Comparison of ENCODE assay signal across 19 cellular contexts in genomic region chr18:49046125-49046524, GRCh38.
DNase-seq lines count a peak whose midpoint lies in the region; ATAC-seq, FAIRE-seq and TF ChIP-seq lines count a peak whose summit lies in the region.
"Had no signal": no experiment of that assay in that cellular context is flagged by ENCODE, and none has a peak within 500 bp of the region (broad histone marks: within the 10 kb centered on the region; RNA-seq: fewer than 3 reads in every experiment).

No MANE protein-coding gene starts in this region.

- H3K9me3 ChIP-seq in CD4-positive, CD25-positive, alpha-beta regulatory T cell (ENCODE audit: control insufficient read depth in 2 of 2, low read length in 2 of 2), result no peaks in the 10 kb centered on the region
- H3K9me3 ChIP-seq in HEK293 (ENCODE audit: control insufficient read depth, insufficient read depth, low read depth, low read length) (no peaks in the 10 kb centered on the region), K562 (replicated peaks; ENCODE audit: control insufficient read depth, insufficient read depth, low read depth, low read length) (no peaks in the 10 kb centered on the region), breast epithelium (no peaks in the 10 kb centered on the region)
- H3K9me3 ChIP-seq: BE2C, Peyer's patch, SK-N-SH had no signal

- CTCF ChIA-PET in HEK293 (lab: Yijun Ruan, JAX) (no interaction called here), K562 (lab: Yijun Ruan, JAX; ENCODE audit: low intra/inter-chr PET ratio) (no interaction called here)

- H3K4me1 ChIP-seq in CD4-positive, CD25-positive, alpha-beta regulatory T cell (ENCODE audit: control insufficient read depth, insufficient read depth, low read length, poor library complexity, severe bottlenecking), result no peaks in the 10 kb centered on the region
- H3K4me1 ChIP-seq in HEK293 (ENCODE audit: control insufficient read depth, insufficient read depth, low read length), result no peaks in the 10 kb centered on the region
- peaks cover 0 to 3% of the 10 kb centered on the region in 2 experiments; a peak in 2 of 5 replicates for H3K4me1 ChIP-seq in K562 (replicated peaks in 1 of 2; ENCODE audit: control insufficient read depth in 2 of 2, insufficient read depth in 2 of 2, low read length in 2 of 2)
- no peaks in the 10 kb centered on the region for H3K4me1 ChIP-seq in breast epithelium

- no peak for TF ChIP-seq EP300 in K562 (IDR thresholded peaks at IDR 0.05; ENCODE audit: low read length)

- peak; percentile 70 for FAIRE-seq in K562 (lab: Jason Lieb, UNC)
- FAIRE-seq: GM18507 had no signal

- WGBS in K562 (ENCODE audit: insufficient coverage, low coverage, missing lambda C conversion rate), result 73% methylated on average over 2 of the region's 6 CpGs

- no TSS peak for BruUV-seq in K562 (replicated peaks; lab: Mats Ljungman, UMichigan)

- intact Hi-C loops in K562 (cut with micrococcal nuclease), result no loop called here
- intact Hi-C loops in breast epithelium (cut with DNase I; ENCODE audit: low total_unique reads), result loop anchor here (5.0 kb wide), 1 partner anchor 1251 kb away; no protein-coding TSS in a partner anchor

- H3K4me3 Mint-ChIP-seq in CD4-positive, CD25-positive, alpha-beta regulatory T cell, result no peak overlapping the region
- H3K4me3 Mint-ChIP-seq in neural crest cell, result no peak overlapping the region

- no peak overlapping the region for H2AFZ ChIP-seq in K562 (ENCODE audit: low read depth, low read length)

- H3K27me3 ChIP-seq in CD4-positive, CD25-positive, alpha-beta regulatory T cell (ENCODE audit: control insufficient read depth, insufficient read depth, low read length), result no peaks in the 10 kb centered on the region
- H3K27me3 ChIP-seq in K562 (ENCODE audit: control insufficient read depth in 2 of 2, insufficient read depth in 2 of 2, low read length in 2 of 2) (no peaks in the 10 kb centered on the region), breast epithelium (no peaks in the 10 kb centered on the region)
- H3K27me3 ChIP-seq: BE2C, Peyer's patch had no signal

- ATAC-seq in CD4-positive, CD25-positive, alpha-beta regulatory T cell (ENCODE audit: low read depth in 2 of 2), result no peak
- ATAC-seq in K562, result no peak
- no peak for ATAC-seq in HG03139 (IDR thresholded peaks at IDR 0.05; ENCODE audit: unreplicated experiment)

- in situ Hi-C loops in K562 (cut with MboI), result no loop called here

- H3K27me3 Mint-ChIP-seq in CD4-positive, CD25-positive, alpha-beta regulatory T cell, result no peaks in the 10 kb centered on the region
- H3K27me3 Mint-ChIP-seq in neural crest cell (ENCODE audit: low read depth), result no peaks in the 10 kb centered on the region

- no peak for DNase-seq in CD4-positive, CD25-positive, alpha-beta regulatory T cell
- no peak for DNase-seq in K562 (ENCODE audit: extremely low read depth in 1 of 4, low spot score in 3 of 4)
- DNase-seq in neural crest cell (ENCODE audit: low read depth, low spot score), result no peak
- DNase-seq in breast epithelium (ENCODE audit: low spot score in 2 of 2), result no peak
- no peak for DNase-seq in NCI-H1417 treated with DMSO at 0.1 percent for 48 hours (lab: John Stamatoyannopoulos, UW)
- DNase-seq: BE2C, DMS 273 treated with DMSO at 0.1 percent for 48 hours, KG1, MM.1S, NCI-H1105 treated with DMSO at 0.1 percent for 48 hours, NCI-H1930, NCI-H2171 treated with DMSO at 0.1 percent for 48 hours, NCI-H510A, Peyer's patch, Right ventricle myocardium superior, SK-N-SH had no signal

- H3K79me2 ChIP-seq in K562 (ENCODE audit: control insufficient read depth, insufficient read depth, low read length), result no peaks in the 10 kb centered on the region

- TF ChIP-seq RAD21 in K562 (CRISPR knock-in tag; conservative IDR thresholded peaks at IDR 0.05 in 1 of 2, IDR thresholded peaks at IDR 0.05 in 1 of 2), result no peak

- no peak overlapping the region for H3K27ac ChIP-seq in CD4-positive, CD25-positive, alpha-beta regulatory T cell (ENCODE audit: insufficient read depth, low read length, poor library complexity, severe bottlenecking)
- H3K27ac ChIP-seq in HEK293 (ENCODE audit: extremely low read depth, low read depth, low read length), result no peak overlapping the region
- no peak overlapping the region for H3K27ac ChIP-seq in K562 (ENCODE audit: extremely low read depth, low read depth, low read length)
- no peak overlapping the region for H3K27ac ChIP-seq in breast epithelium
- H3K27ac ChIP-seq: Peyer's patch had no signal

- no peak overlapping the region for H3K9ac ChIP-seq in K562 (ENCODE audit: insufficient read depth in 1 of 2, low read depth in 2 of 2, low read length in 2 of 2)
- H3K9ac ChIP-seq: SK-N-SH had no signal

- no peak overlapping the region for H3K4me2 ChIP-seq in K562 (ENCODE audit: insufficient read depth, low read length)
- H3K4me2 ChIP-seq: SK-N-SH had no signal

- peaks cover 0 to 2% (median 0%) of the 10 kb centered on the region in 7 donors for H3K9me3 Mint-ChIP-seq in CD4-positive, CD25-positive, alpha-beta regulatory T cell
- no peaks in the 10 kb centered on the region for H3K9me3 Mint-ChIP-seq in neural crest cell

- peaks cover 35% of the 10 kb centered on the region for H3K36me3 ChIP-seq in CD4-positive, CD25-positive, alpha-beta regulatory T cell (ENCODE audit: control insufficient read depth, insufficient read depth, low read length)
- peaks cover 4% of the 10 kb centered on the region in 2 experiments; a peak in 2 of 3 replicates for H3K36me3 ChIP-seq in HEK293 (ENCODE audit: control insufficient read depth in 2 of 2, insufficient read depth in 1 of 2, low read length in 2 of 2)
- peaks cover 6% of the 10 kb centered on the region; the same call in 1 of the 3 replicates for H3K36me3 ChIP-seq in K562 (ENCODE audit: control insufficient read depth, insufficient read depth, low read length)
- H3K36me3 ChIP-seq in breast epithelium, result no peaks in the 10 kb centered on the region
- H3K36me3 ChIP-seq: BE2C, Peyer's patch had no signal

- H3K4me1 Mint-ChIP-seq in CD4-positive, CD25-positive, alpha-beta regulatory T cell, result peaks cover 0 to 6% (median 2%) of the 10 kb centered on the region in 4 donors
- H3K4me1 Mint-ChIP-seq in neural crest cell, result peaks cover 11% of the 10 kb centered on the region

- peaks cover 38% of the 10 kb centered on the region for H3K36me3 Mint-ChIP-seq in CD4-positive, CD25-positive, alpha-beta regulatory T cell
- no peaks in the 10 kb centered on the region for H3K36me3 Mint-ChIP-seq in neural crest cell (ENCODE audit: low read depth)

- H3K9me1 ChIP-seq in K562 (ENCODE audit: control insufficient read depth, insufficient read depth, low read length), result no peaks in the 10 kb centered on the region

- H3K4me3 ChIP-seq in CD4-positive, CD25-positive, alpha-beta regulatory T cell (ENCODE audit: low read depth, low read length), result no peak overlapping the region
- H3K4me3 ChIP-seq in HEK293 (ENCODE audit: low read depth, low read length) (no peak overlapping the region), K562 (no peak overlapping the region), breast epithelium (no peak overlapping the region)
- H3K4me3 ChIP-seq: Peyer's patch had no signal

- TF ChIP-seq POLR2A in K562 (conservative IDR thresholded peaks at IDR 0.05) (no peak), breast epithelium (IDR thresholded peaks at IDR 0.05) (no peak)

- peak overlapping the region in 2 of 3 donors; percentile 18 to 74 for H3K27ac Mint-ChIP-seq in CD4-positive, CD25-positive, alpha-beta regulatory T cell
- peak overlapping the region; percentile 85 for H3K27ac Mint-ChIP-seq in neural crest cell (ENCODE audit: unreplicated experiment)

- H4K20me1 ChIP-seq in K562 (replicated peaks; ENCODE audit: control insufficient read depth, insufficient read depth, low read length), result no peaks in the 10 kb centered on the region

- TF ChIP-seq CTCF in HEK293 (tag by site-specific recombination; IDR thresholded peaks at IDR 0.05) (no peak), K562 (IDR thresholded peaks at IDR 0.05 in 2 of 3, conservative IDR thresholded peaks at IDR 0.05 in 1 of 3; ENCODE audit: insufficient read depth in 2 of 3, low read depth in 1 of 3, low read length in 3 of 3) (no peak), neural crest cell (conservative IDR thresholded peaks at IDR 0.05) (no peak), breast epithelium (IDR thresholded peaks at IDR 0.05) (no peak)

- POLR2A ChIA-PET in HEK293 (lab: Yijun Ruan, JAX) (no interaction called here), K562 (lab: Yijun Ruan, JAX) (interaction anchor here (0.6 kb wide), 2 partner anchors 33 to 614 kb away, joined by 3 to 5 read pairs; no protein-coding TSS in a partner anchor)

TF ChIP-seq in HEK293, 187 proteins besides CTCF, POLR2A, EP300 and RAD21 (continues in another document):
- TF ChIP-seq ZNF16 (tag by site-specific recombination; IDR thresholded peaks at IDR 0.05; ENCODE audit: low read depth) (no peak), ZNF202 (tag by site-specific recombination; IDR thresholded peaks at IDR 0.05; ENCODE audit: borderline replicate concordance) (no peak), ZNF114 (tag by site-specific recombination; IDR thresholded peaks at IDR 0.05) (peak; percentile 81; the same call in 1 of the 2 replicates), ZNF157 (tag by site-specific recombination; IDR thresholded peaks at IDR 0.05) (no peak)

TF ChIP-seq in K562, 482 proteins besides CTCF, POLR2A, EP300 and RAD21:
- no peak for TF ChIP-seq PHB2 (IDR thresholded peaks at IDR 0.05; ENCODE audit: low read depth)
- no peak for TF ChIP-seq ZFPM2 (CRISPR knock-in tag; IDR thresholded peaks at IDR 0.05)
- TF ChIP-seq CBX5 (IDR thresholded peaks at IDR 0.05; ENCODE audit: borderline replicate concordance, low read depth), result no peak
